ENCODE assay signal across 19 cellular contexts in genomic region chr5:32541241-32541640, GRCh38. TPM values are rescaled to one million over a fixed set of nuclear protein-coding genes. Genes with fewer than 3 reads are reported as not detected.
DNase-seq lines count a peak whose midpoint lies in the region; ATAC-seq and TF ChIP-seq lines count a peak whose summit lies in the region.
"Had no signal": no experiment of that assay in that cellular context is flagged by ENCODE, and none has a peak within 500 bp of the region (broad histone marks: within the 10 kb centered on the region; RNA-seq: fewer than 3 reads in every experiment).

No MANE protein-coding gene starts in this region.

- H4K5ac ChIP-seq in IMR-90 (ENCODE audit: low read depth, low read length), result no peak overlapping the region

- ATAC-seq in IMR-90 (ENCODE audit: low read depth), result no peak
- no peak for ATAC-seq in activated naive CD4-positive, alpha-beta T cell treated with anti-CD3 and anti-CD28 coated beads, Interleukin-2, amount 50 U/mL, for 72 hours
- ATAC-seq: psoas muscle had no signal

- H3K4me3 Mint-ChIP-seq in activated CD4-positive, alpha-beta memory T cell treated with anti-CD3 and anti-CD28 coated beads, Interleukin-2, amount 10 ng/mL, durations not matched to agents 7 days and 5 days, result no peak overlapping the region
- H3K4me3 Mint-ChIP-seq: activated naive CD4-positive, alpha-beta T cell treated with anti-CD3 and anti-CD28 coated beads, Interleukin-2, amount 10 ng/mL, durations not matched to agents 7 days and 5 days; neural progenitor cell had no signal

- no peak overlapping the region for H3K14ac ChIP-seq in IMR-90 (replicated peaks; ENCODE audit: low read depth, low read length)

- no peaks in the 10 kb centered on the region for H3K27me3 ChIP-seq in BE2C
- no peaks in the 10 kb centered on the region for H3K27me3 ChIP-seq in IMR-90 (ENCODE audit: control insufficient read depth, insufficient read depth, low read length)
- H3K27me3 ChIP-seq: ascending aorta, neural progenitor cell had no signal

- H4K8ac ChIP-seq in IMR-90 (ENCODE audit: low read depth in 2 of 2, low read length in 2 of 2), result no peak overlapping the region

- H3K56ac ChIP-seq in IMR-90 (ENCODE audit: extremely low read depth, insufficient read depth, low read length), result no peak overlapping the region

- H3K27ac Mint-ChIP-seq in activated CD4-positive, alpha-beta memory T cell treated with anti-CD3 and anti-CD28 coated beads, Interleukin-2, amount 10 ng/mL, durations not matched to agents 7 days and 5 days, result peak overlapping the region; percentile 69
- H3K27ac Mint-ChIP-seq in activated naive CD4-positive, alpha-beta T cell treated with anti-CD3 and anti-CD28 coated beads, Interleukin-2, amount 50 U/mL, for 72 hours, result peak overlapping the region in 1 of 2 donors; percentile 7
- H3K27ac Mint-ChIP-seq: neural progenitor cell had no signal

- H3K9me1 ChIP-seq in IMR-90 (ENCODE audit: insufficient read depth, low read length), result no peaks in the 10 kb centered on the region

- no peaks in the 10 kb centered on the region for H3K27me3 Mint-ChIP-seq in activated CD4-positive, alpha-beta memory T cell treated with anti-CD3 and anti-CD28 coated beads, Interleukin-2, amount 10 ng/mL, durations not matched to agents 7 days and 5 days
- H3K27me3 Mint-ChIP-seq: activated naive CD4-positive, alpha-beta T cell treated with anti-CD3 and anti-CD28 coated beads, Interleukin-2, amount 10 ng/mL, durations not matched to agents 7 days and 5 days; CD4-positive, CD25-positive, alpha-beta regulatory T cell had no signal

- H3K27ac ChIP-seq in IMR-90 (ENCODE audit: insufficient read depth, low read length), result no peak overlapping the region
- H3K27ac ChIP-seq: ascending aorta, neural progenitor cell, psoas muscle had no signal

- H3K9ac ChIP-seq in IMR-90 (ENCODE audit: low read depth, low read length), result no peak overlapping the region
- H3K9ac ChIP-seq: neural progenitor cell had no signal

- POLR2A ChIA-PET in IMR-90 (lab: Charles Lee; ENCODE audit: unreplicated experiment), result no interaction called here
- POLR2A ChIA-PET in activated CD4-positive, alpha-beta memory T cell treated with anti-CD3 and anti-CD28 coated beads, Interleukin-2, amount 10 ng/mL, durations not matched to agents 7 days and 5 days (lab: Charles Lee), result interaction anchor here (3.0 to 3.7 kb wide), 2 partner anchors 9 to 43 kb away, joined by 17 to 52 read pairs; partner anchors contain the start of gene SUB1

- H2AK9ac ChIP-seq in IMR-90 (replicated peaks; ENCODE audit: low read depth, low read length, poor library complexity), result no peak overlapping the region

- CTCF ChIA-PET in IMR-90 (lab: Yijun Ruan, JAX), result no interaction called here
- CTCF ChIA-PET in activated CD4-positive, alpha-beta memory T cell treated with anti-CD3 and anti-CD28 coated beads, Interleukin-2, amount 10 ng/mL, durations not matched to agents 7 days and 5 days (lab: Charles Lee), result interaction anchor here (1.4 to 2.1 kb wide), 4 partner anchors 10 to 52 kb away, joined by 5 to 7 read pairs (median 6); partner anchors contain the start of gene SUB1

- H2BK15ac ChIP-seq in IMR-90 (ENCODE audit: low read depth, low read length), result no peak overlapping the region

- peaks cover 67% of the 10 kb centered on the region for H3K4me1 Mint-ChIP-seq in activated CD4-positive, alpha-beta memory T cell treated with anti-CD3 and anti-CD28 coated beads, Interleukin-2, amount 10 ng/mL, durations not matched to agents 7 days and 5 days

- no peak overlapping the region for H3K18ac ChIP-seq in IMR-90 (ENCODE audit: low read depth, low read length)

- H3K4ac ChIP-seq in IMR-90 (ENCODE audit: low read depth, low read length), result no peak overlapping the region

- dilution Hi-C loops in IMR-90 (cut with HindIII; ENCODE audit: low sequenced_read_pairs, unreplicated experiment), result no loop called here

- no peak overlapping the region for H2BK20ac ChIP-seq in IMR-90 (ENCODE audit: low read depth, low read length)

- H3K79me1 ChIP-seq in IMR-90 (ENCODE audit: low read depth in 1 of 2, low read length in 2 of 2), result no peaks in the 10 kb centered on the region

- H4K20me1 ChIP-seq in IMR-90 (ENCODE audit: insufficient read depth, low read length), result no peaks in the 10 kb centered on the region

- H3K4me2 ChIP-seq in IMR-90 (ENCODE audit: low read depth, low read length), result no peak overlapping the region
- H3K4me2 ChIP-seq: neural progenitor cell had no signal

- H3K4me1 ChIP-seq in BE2C, result peaks cover 9% of the 10 kb centered on the region
- H3K4me1 ChIP-seq in IMR-90 (ENCODE audit: control insufficient read depth, insufficient read depth, low read length), result peaks cover 2% of the 10 kb centered on the region
- H3K4me1 ChIP-seq: ascending aorta, neural progenitor cell, psoas muscle had no signal

- no peaks in the 10 kb centered on the region for H3K36me3 ChIP-seq in BE2C
- H3K36me3 ChIP-seq in IMR-90 (ENCODE audit: control insufficient read depth, insufficient read depth, low read length), result no peaks in the 10 kb centered on the region
- H3K36me3 ChIP-seq: ascending aorta, neural progenitor cell had no signal

- H2BK5ac ChIP-seq in IMR-90 (ENCODE audit: low read depth, low read length, poor library complexity, severe bottlenecking), result no peak overlapping the region

- TF ChIP-seq RAD21 in IMR-90 (IDR thresholded peaks at IDR 0.05; ENCODE audit: low read length), result no peak

- no peak for TF ChIP-seq CTCF in BE2C (IDR thresholded peaks at IDR 0.05; ENCODE audit: low read depth, low read length)
- no peak for TF ChIP-seq CTCF in IMR-90 (conservative IDR thresholded peaks at IDR 0.05; ENCODE audit: low read depth, low read length)
- TF ChIP-seq CTCF in fibroblast of the aortic adventitia (IDR thresholded peaks at IDR 0.05; ENCODE audit: insufficient read depth, low read length), result no peak

- intact Hi-C loops in IMR-90 (cut with micrococcal nuclease), result no loop called here

- H3K23ac ChIP-seq in IMR-90 (ENCODE audit: low read depth, low read length), result no peak overlapping the region

- H3K9me3 Mint-ChIP-seq in activated CD4-positive, alpha-beta memory T cell treated with anti-CD3 and anti-CD28 coated beads, Interleukin-2, amount 10 ng/mL, durations not matched to agents 7 days and 5 days, result no peaks in the 10 kb centered on the region
- H3K9me3 Mint-ChIP-seq in activated naive CD4-positive, alpha-beta T cell treated with anti-CD3 and anti-CD28 coated beads, Interleukin-2, amount 50 U/mL, for 72 hours, result peaks cover 5 to 9% of the 10 kb centered on the region in 2 donors
- H3K9me3 Mint-ChIP-seq: activated naive CD4-positive, alpha-beta T cell treated with anti-CD3 and anti-CD28 coated beads, Interleukin-2, amount 10 ng/mL, durations not matched to agents 7 days and 5 days had no signal

- no peak overlapping the region for H2BK120ac ChIP-seq in IMR-90 (ENCODE audit: low read depth, low read length)

- H3K9me3 ChIP-seq in BE2C (no peaks in the 10 kb centered on the region), IMR-90 (ENCODE audit: control insufficient read depth, insufficient read depth, low read length) (no peaks in the 10 kb centered on the region)
- H3K9me3 ChIP-seq: ascending aorta, psoas muscle had no signal

- no peak overlapping the region for H2AK5ac ChIP-seq in IMR-90 (ENCODE audit: low read depth, low read length)

- no TSS peak for BruUV-seq in IMR-90 (replicated peaks; lab: Mats Ljungman, UMichigan)

- DNase-seq in BE2C (peak; percentile 61), IMR-90 (peak; percentile 22), fibroblast of the aortic adventitia (ENCODE audit: low read depth) (peak; percentile 64), NCI-H128 (lab: John Stamatoyannopoulos, UW; ENCODE audit: unreplicated experiment) (no peak), GM19238 (ENCODE audit: insufficient read length, low spot score) (no peak)
- no peak for DNase-seq in activated CD4-positive, alpha-beta memory T cell treated with anti-CD3 and anti-CD28 coated beads, Interleukin-2, amount 10 ng/mL, durations not matched to agents 7 days and 5 days
- no peak for DNase-seq in activated naive CD4-positive, alpha-beta T cell treated with anti-CD3 and anti-CD28 coated beads, Interleukin-2, amount 50 U/mL, for 72 hours (ENCODE audit: low spot score in 2 of 2)
- DNase-seq in stimulated activated CD4-positive, alpha-beta T cell treated with anti-CD3 and anti-CD28 coated beads, Interleukin-12 subunit alpha, Interleukin-12 subunit beta, amount 100 ng/mL, for 4 hours, result no peak
- DNase-seq: activated CD4-positive, alpha-beta T cell treated with anti-CD3 and anti-CD28 coated beads, Interleukin-2, amount 50 U/mL, for 1 hour; activated naive CD4-positive, alpha-beta T cell treated with anti-CD3 and anti-CD28 coated beads, Interleukin-2, amount 10 ng/mL, durations not matched to agents 7 days and 5 days; activated T-cell treated with anti-CD3 and anti-CD28 coated beads for 4 hours; CD4-positive, CD25-positive, alpha-beta regulatory T cell; DMS 273 treated with DMSO at 0.1 percent for 48 hours; NCI-H1694 treated with DMSO at 0.1 percent for 48 hours; psoas muscle; stimulated activated CD4-positive, alpha-beta T cell treated with anti-CD3 and anti-CD28 coated beads, Interleukin-2, amount 100 ng/mL, for 48 hours; trophoblast cell had no signal

- peaks cover 46% of the 10 kb centered on the region for H3K36me3 Mint-ChIP-seq in activated CD4-positive, alpha-beta memory T cell treated with anti-CD3 and anti-CD28 coated beads, Interleukin-2, amount 10 ng/mL, durations not matched to agents 7 days and 5 days (ENCODE audit: low read depth)
- peaks cover 8 to 43% of the 10 kb centered on the region in 2 donors for H3K36me3 Mint-ChIP-seq in activated naive CD4-positive, alpha-beta T cell treated with anti-CD3 and anti-CD28 coated beads, Interleukin-2, amount 50 U/mL, for 72 hours
- H3K36me3 Mint-ChIP-seq: neural progenitor cell had no signal

- no peak overlapping the region for H2AFZ ChIP-seq in IMR-90 (replicated peaks; ENCODE audit: low read length, poor library complexity)
- H2AFZ ChIP-seq: neural progenitor cell had no signal

- in situ Hi-C loops in IMR-90 (cut with MboI; ENCODE audit: low sequenced_read_pairs), result no loop called here

- no peak for TF ChIP-seq POLR2A in IMR-90 (IDR thresholded peaks at IDR 0.05; ENCODE audit: low read depth, low read length)

- WGBS in IMR-90 (ENCODE audit: extremely low coverage in 2 of 2, insufficient read length in 1 of 2), 2 experiments, result 80% methylated on average over 1 of the region's 4 CpGs; no CpG with 5 or more reads in 1 of the 2 experiments

- H3K4me3 ChIP-seq in BE2C (ENCODE audit: low read depth, low read length) (no peak overlapping the region), IMR-90 (ENCODE audit: insufficient read depth, low read depth, low read length) (no peak overlapping the region), fibroblast of the aortic adventitia (ENCODE audit: low read depth, low read length) (no peak overlapping the region)
- H3K4me3 ChIP-seq: ascending aorta, neural progenitor cell, psoas muscle had no signal

- no peak overlapping the region for H4K91ac ChIP-seq in IMR-90 (ENCODE audit: insufficient read depth, low read depth, low read length)

RNA-seq across cellular contexts. Expression of gene SUB1, which starts 44.1 kb away (rescaled TPM):
- 149 TPM for polyA plus RNA-seq in BE2C (2012; ENCODE audit: insufficient read depth, insufficient read length, low read depth)
- 19.5 and 90.5 TPM in 2 replicates for total RNA-seq in IMR-90 (2012; rRNA removed)
- polyA plus RNA-seq in IMR-90 (2012; rRNA removed), result 117 and 155 TPM in 2 replicates
- 3.1 and 6.0 TPM in 2 replicates for polyA plus RNA-seq in IMR-90 (2012; cell fraction: cytosol; rRNA removed)
- polyA plus RNA-seq in IMR-90 (2012; cell fraction: nucleus; rRNA removed; ENCODE audit: low replicate concordance), result 4.2 and 27.6 TPM in 2 replicates
- 100 to 1,000 TPM; 603 to 618 TPM for total RNA-seq in activated CD4-positive, alpha-beta memory T cell treated with anti-CD3 and anti-CD28 coated beads, Interleukin-2, amount 10 ng/mL, durations not matched to agents 7 days and 5 days
- 313 and 807 TPM in 2 replicates for total RNA-seq in fibroblast of the aortic adventitia (ENCODE audit: low replicate concordance)
- 100 to 1,000 TPM; 231 to 304 TPM for total RNA-seq in activated naive CD4-positive, alpha-beta T cell treated with anti-CD3 and anti-CD28 coated beads, Interleukin-2, amount 50 U/mL, for 72 hours

Comparison
In these comparisons a context has a peak if more than half of its experiments do, and no peak if none do; other contexts are left out.
1. DNase-seq: peak in BE2C (single experiment), IMR-90 (single experiment) and fibroblast of the aortic adventitia (single experiment); none in activated CD4-positive, alpha-beta memory T cell treated with anti-CD3 and anti-CD28 coated beads, Interleukin-2, amount 10 ng/mL, durations not matched to agents 7 days and 5 days (single experiment), NCI-H128 (single experiment), activated naive CD4-positive, alpha-beta T cell treated with anti-CD3 and anti-CD28 coated beads, Interleukin-2, amount 50 U/mL, for 72 hours (0 of 2), GM19238 (single experiment) and stimulated activated CD4-positive, alpha-beta T cell treated with anti-CD3 and anti-CD28 coated beads, Interleukin-12 subunit alpha, Interleukin-12 subunit beta, amount 100 ng/mL, for 4 hours (single experiment).